Comparison of ENCODE assay signal across 1 cellular context in the genomic region with DNA sequence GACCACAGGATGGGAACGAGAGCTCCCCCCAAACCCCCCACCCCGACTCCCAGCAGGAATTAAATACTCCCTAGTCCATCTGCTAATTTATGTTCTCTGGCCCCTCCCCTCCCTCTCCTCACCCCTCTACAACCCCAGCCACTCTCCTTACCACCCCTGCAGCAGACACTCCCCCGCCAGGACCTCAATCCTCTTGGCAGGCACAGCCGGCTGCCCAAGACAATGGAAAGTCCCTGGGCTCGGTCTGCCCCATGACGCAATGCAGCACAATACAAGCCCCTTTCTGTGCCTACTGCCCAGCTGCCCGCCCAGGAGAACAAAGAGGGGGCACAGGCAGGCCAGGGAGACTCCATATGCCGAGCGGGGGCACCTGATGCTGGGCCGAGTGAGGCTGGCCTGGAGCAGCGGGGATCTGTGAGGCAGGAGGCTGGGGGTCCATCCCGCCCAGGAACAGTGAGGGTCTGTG.
TF ChIP-seq lines count a peak whose summit lies in the region.

No MANE protein-coding gene starts in this region.

TF ChIP-seq in GM12878, 131 proteins besides CTCF, POLR2A, EP300 and RAD21 (continued from another document):
- TF ChIP-seq, protein P1, sequence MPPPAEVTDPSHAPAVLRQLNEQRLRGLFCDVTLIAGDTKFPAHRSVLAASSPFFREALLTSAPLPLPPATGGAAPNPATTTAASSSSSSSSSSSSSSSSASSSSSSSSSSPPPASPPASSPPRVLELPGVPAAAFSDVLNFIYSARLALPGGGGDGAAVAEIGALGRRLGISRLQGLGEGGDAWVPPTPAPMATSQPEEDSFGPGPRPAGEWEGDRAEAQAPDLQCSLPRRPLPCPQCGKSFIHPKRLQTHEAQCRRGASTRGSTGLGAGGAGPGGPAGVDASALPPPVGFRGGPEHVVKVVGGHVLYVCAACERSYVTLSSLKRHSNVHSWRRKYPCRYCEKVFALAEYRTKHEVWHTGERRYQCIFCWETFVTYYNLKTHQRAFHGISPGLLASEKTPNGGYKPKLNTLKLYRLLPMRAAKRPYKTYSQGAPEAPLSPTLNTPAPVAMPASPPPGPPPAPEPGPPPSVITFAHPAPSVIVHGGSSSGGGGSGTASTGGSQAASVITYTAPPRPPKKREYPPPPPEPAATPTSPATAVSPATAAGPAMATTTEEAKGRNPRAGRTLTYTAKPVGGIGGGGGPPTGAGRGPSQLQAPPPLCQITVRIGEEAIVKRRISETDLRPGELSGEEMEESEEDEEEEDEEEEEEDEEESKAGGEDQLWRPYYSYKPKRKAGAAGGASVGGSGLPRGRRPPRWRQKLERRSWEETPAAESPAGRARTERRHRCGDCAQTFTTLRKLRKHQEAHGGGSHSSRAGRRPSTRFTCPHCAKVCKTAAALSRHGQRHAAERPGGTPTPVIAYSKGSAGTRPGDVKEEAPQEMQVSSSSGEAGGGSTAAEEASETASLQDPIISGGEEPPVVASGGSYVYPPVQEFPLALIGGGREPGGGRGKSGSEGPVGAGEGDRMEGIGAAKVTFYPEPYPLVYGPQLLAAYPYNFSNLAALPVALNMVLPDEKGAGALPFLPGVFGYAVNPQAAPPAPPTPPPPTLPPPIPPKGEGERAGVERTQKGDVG (CRISPR knock-in tag; IDR thresholded peaks at IDR 0.05) = no peak
- TF ChIP-seq PBX3 (IDR thresholded peaks at IDR 0.05; ENCODE audit: insufficient replicate concordance, low read depth, low read length) = no peak
